In genomic region chr10:113941140-113941539, GRCh38 we compare ENCODE assay signal across 28 cellular contexts.
"Had no signal": no experiment of that assay in that cellular context is flagged by ENCODE, and none has a peak within 500 bp of the region (broad histone marks: within the 10 kb centered on the region; RNA-seq: fewer than 3 reads in every experiment).

No MANE protein-coding gene starts in this region.

- H3K4me2 ChIP-seq: neural progenitor cell, smooth muscle cell had no signal

- DNase-seq: naive thymus-derived CD4-positive, alpha-beta T cell; natural killer cell; occipital lobe; ovary; posterior cingulate gyrus; psoas muscle; spleen; stimulated activated CD4-positive, alpha-beta T cell treated with anti-CD3 and anti-CD28 coated beads, Interleukin-12 subunit alpha, Interleukin-12 subunit beta, amount 100 ng/mL, for 4 hours; stimulated activated CD4-positive, alpha-beta T cell treated with anti-CD3 and anti-CD28 coated beads, Interleukin-1b, Interleukin-23, amount 100 ng/mL, for 48 hours; stimulated activated CD4-positive, alpha-beta T cell treated with anti-CD3 and anti-CD28 coated beads, Interleukin-4, amount 100 ng/mL, for 1 hour; stimulated activated CD4-positive, alpha-beta T cell treated with anti-CD3 and anti-CD28 coated beads, Interleukin-4, amount 100 ng/mL, for 4 hours; stimulated activated CD8-positive, alpha-beta memory T cell treated with anti-CD3 and anti-CD28 coated beads, Interleukin-4, amount 100 ng/mL, for 48 hours; stimulated activated naive CD4-positive, alpha-beta T cell; stimulated activated naive CD8-positive, alpha-beta T cell treated with anti-CD3 and anti-CD28 coated beads, Interleukin-15, amount 100 ng/mL, for 72 hours; stimulated activated naive CD8-positive, alpha-beta T cell treated with anti-CD3 and anti-CD28 coated beads, Interleukin-15, Interleukin-2, amounts not matched to agents 100 U/mL and 50 U/mL, for 24 hours; substantia nigra; testis; tibial artery; transverse colon; upper lobe of right lung; uterus had no signal

- H3K4me3 ChIP-seq: neural progenitor cell, ovary, psoas muscle, skin epidermis, smooth muscle cell, spleen, suprapubic skin, testis, tibial artery, transverse colon, upper lobe of right lung, uterus had no signal

- H3K9ac ChIP-seq: neural progenitor cell, parathyroid adenoma had no signal

- H3K4me1 ChIP-seq: neural progenitor cell, parathyroid adenoma, psoas muscle, spleen, suprapubic skin, testis, tibial artery, upper lobe of right lung, uterus had no signal

- H3K79me2 ChIP-seq: parathyroid adenoma had no signal

- H2AFZ ChIP-seq: neural progenitor cell, parathyroid adenoma had no signal

- H3K27ac ChIP-seq: neural progenitor cell, ovary, parathyroid adenoma, psoas muscle, skin epidermis, spleen, suprapubic skin, testis, tibial artery, transverse colon, upper lobe of right lung, uterus had no signal

- ATAC-seq: naive thymus-derived CD4-positive, alpha-beta T cell; natural killer cell; psoas muscle; sciatic nerve; stimulated activated memory B cell treated with anti-CD40 and anti-IgM and Interleukin-4, amounts not matched to agents 10 μg/mL and 1 μg/mL and 100 μg/mL, for 72 hours; stimulated activated naive CD8-positive, alpha-beta T cell treated with anti-CD3 and anti-CD28 coated beads, Interleukin-15, amount 100 ng/mL, for 72 hours; stimulated activated naive CD8-positive, alpha-beta T cell treated with anti-CD3 and anti-CD28 coated beads, Interleukin-15, Interleukin-2, amounts not matched to agents 100 U/mL and 50 U/mL, for 24 hours; upper lobe of right lung had no signal

- H3K36me3 ChIP-seq: neural progenitor cell, ovary, spleen, suprapubic skin, tibial artery, transverse colon, upper lobe of right lung, uterus had no signal

- H3K27me3 ChIP-seq: neural progenitor cell, ovary, spleen, suprapubic skin, testis, tibial artery, transverse colon, upper lobe of right lung, uterus had no signal

- H3K9me3 ChIP-seq: ovary, psoas muscle, spleen, suprapubic skin, testis, tibial artery, transverse colon, upper lobe of right lung, uterus had no signal
